In genomic region chr1:34818862-34819261, GRCh38 we compare ENCODE assay signal across 3 cellular contexts.
TF ChIP-seq lines count a peak whose summit lies in the region.

No MANE protein-coding gene starts in this region.

TF ChIP-seq in A549, 52 proteins besides CTCF, POLR2A, EP300 and RAD21:
- peak; percentile 72 for TF ChIP-seq ZC3H11A (IDR thresholded peaks at IDR 0.05)

TF ChIP-seq in HEK293, 187 proteins besides CTCF, POLR2A, EP300 and RAD21 (continues in another document):
- TF ChIP-seq ZNF555 (tag by site-specific recombination; conservative IDR thresholded peaks at IDR 0.05) (peak; percentile 57), ZBTB8A (tag by site-specific recombination; IDR thresholded peaks at IDR 0.05) (peak; percentile 56), ZNF404 (tag by site-specific recombination; IDR thresholded peaks at IDR 0.05) (0 out of 2 replicates have a peak, but pooled peaks have one; percentile 24), ZNF639 (tag by site-specific recombination; IDR thresholded peaks at IDR 0.05) (0 out of 2 replicates have a peak, but pooled peaks have one; percentile 26), ZNF140 (tag by site-specific recombination; IDR thresholded peaks at IDR 0.05) (peak; percentile 82; the same call in 1 of the 2 replicates), ZNF530 (tag by site-specific recombination; IDR thresholded peaks at IDR 0.05; ENCODE audit: low read depth) (0 out of 2 replicates have a peak, but pooled peaks have one; percentile 55), ZNF433 (tag by site-specific recombination; IDR thresholded peaks at IDR 0.05; ENCODE audit: low read depth) (peak; percentile 52; the same call in 1 of the 2 replicates), ZNF560 (tag by site-specific recombination; IDR thresholded peaks at IDR 0.05; ENCODE audit: borderline replicate concordance) (peak; percentile 59), ZNF266 (tag by site-specific recombination; IDR thresholded peaks at IDR 0.05; ENCODE audit: low read depth) (peak; percentile 48; the same call in 1 of the 2 replicates), ZNF19 (tag by site-specific recombination; IDR thresholded peaks at IDR 0.05; ENCODE audit: low read depth) (0 out of 2 replicates have a peak, but pooled peaks have one; percentile 59), ZXDB (tag by site-specific recombination; IDR thresholded peaks at IDR 0.05) (peak; percentile 45; the same call in 1 of the 2 replicates), ZNF623 (tag by site-specific recombination; IDR thresholded peaks at IDR 0.05) (peak; percentile 64), ZNF394 (tag by site-specific recombination; IDR thresholded peaks at IDR 0.05; ENCODE audit: borderline replicate concordance) (peak; percentile 84), ZNF426 (tag by site-specific recombination; IDR thresholded peaks at IDR 0.05) (peak; percentile 70)
- TF ChIP-seq, protein P1, sequence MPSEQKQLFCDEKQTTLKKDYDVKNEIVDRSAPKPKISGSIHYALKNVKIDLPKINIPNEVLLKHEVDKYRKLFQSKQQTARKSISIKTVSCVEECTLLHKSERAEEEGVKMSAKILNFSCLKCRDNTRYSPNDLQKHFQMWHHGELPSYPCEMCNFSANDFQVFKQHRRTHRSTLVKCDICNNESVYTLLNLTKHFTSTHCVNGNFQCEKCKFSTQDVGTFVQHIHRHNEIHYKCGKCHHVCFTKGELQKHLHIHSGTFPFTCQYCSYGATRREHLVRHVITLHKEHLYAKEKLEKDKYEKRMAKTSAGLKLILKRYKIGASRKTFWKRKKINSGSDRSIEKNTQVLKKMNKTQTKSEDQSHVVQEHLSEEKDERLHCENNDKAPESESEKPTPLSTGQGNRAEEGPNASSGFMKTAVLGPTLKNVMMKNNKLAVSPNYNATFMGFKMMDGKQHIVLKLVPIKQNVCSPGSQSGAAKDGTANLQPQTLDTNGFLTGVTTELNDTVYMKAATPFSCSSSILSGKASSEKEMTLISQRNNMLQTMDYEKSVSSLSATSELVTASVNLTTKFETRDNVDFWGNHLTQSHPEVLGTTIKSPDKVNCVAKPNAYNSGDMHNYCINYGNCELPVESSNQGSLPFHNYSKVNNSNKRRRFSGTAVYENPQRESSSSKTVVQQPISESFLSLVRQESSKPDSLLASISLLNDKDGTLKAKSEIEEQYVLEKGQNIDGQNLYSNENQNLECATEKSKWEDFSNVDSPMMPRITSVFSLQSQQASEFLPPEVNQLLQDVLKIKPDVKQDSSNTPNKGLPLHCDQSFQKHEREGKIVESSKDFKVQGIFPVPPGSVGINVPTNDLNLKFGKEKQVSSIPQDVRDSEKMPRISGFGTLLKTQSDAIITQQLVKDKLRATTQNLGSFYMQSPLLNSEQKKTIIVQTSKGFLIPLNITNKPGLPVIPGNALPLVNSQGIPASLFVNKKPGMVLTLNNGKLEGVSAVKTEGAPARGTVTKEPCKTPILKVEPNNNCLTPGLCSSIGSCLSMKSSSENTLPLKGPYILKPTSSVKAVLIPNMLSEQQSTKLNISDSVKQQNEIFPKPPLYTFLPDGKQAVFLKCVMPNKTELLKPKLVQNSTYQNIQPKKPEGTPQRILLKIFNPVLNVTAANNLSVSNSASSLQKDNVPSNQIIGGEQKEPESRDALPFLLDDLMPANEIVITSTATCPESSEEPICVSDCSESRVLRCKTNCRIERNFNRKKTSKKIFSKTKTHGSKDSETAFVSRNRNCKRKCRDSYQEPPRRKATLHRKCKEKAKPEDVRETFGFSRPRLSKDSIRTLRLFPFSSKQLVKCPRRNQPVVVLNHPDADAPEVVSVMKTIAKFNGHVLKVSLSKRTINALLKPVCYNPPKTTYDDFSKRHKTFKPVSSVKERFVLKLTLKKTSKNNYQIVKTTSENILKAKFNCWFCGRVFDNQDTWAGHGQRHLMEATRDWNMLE (tag by site-specific recombination; conservative IDR thresholded peaks at IDR 0.05; ENCODE audit: low read depth), result peak; percentile 84
- TF ChIP-seq, protein P2, sequence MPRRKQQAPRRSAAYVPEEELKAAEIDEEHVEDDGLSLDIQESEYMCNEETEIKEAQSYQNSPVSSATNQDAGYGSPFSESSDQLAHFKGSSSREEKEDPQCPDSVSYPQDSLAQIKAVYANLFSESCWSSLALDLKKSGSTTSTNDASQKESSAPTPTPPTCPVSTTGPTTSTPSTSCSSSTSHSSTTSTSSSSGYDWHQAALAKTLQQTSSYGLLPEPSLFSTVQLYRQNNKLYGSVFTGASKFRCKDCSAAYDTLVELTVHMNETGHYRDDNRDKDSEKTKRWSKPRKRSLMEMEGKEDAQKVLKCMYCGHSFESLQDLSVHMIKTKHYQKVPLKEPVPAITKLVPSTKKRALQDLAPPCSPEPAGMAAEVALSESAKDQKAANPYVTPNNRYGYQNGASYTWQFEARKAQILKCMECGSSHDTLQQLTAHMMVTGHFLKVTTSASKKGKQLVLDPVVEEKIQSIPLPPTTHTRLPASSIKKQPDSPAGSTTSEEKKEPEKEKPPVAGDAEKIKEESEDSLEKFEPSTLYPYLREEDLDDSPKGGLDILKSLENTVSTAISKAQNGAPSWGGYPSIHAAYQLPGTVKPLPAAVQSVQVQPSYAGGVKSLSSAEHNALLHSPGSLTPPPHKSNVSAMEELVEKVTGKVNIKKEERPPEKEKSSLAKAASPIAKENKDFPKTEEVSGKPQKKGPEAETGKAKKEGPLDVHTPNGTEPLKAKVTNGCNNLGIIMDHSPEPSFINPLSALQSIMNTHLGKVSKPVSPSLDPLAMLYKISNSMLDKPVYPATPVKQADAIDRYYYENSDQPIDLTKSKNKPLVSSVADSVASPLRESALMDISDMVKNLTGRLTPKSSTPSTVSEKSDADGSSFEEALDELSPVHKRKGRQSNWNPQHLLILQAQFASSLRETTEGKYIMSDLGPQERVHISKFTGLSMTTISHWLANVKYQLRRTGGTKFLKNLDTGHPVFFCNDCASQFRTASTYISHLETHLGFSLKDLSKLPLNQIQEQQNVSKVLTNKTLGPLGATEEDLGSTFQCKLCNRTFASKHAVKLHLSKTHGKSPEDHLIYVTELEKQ (tag by site-specific recombination; IDR thresholded peaks at IDR 0.05; ENCODE audit: borderline replicate concordance), result peak; percentile 27; the same call in 1 of the 2 replicates

TF ChIP-seq in K562, 482 proteins besides CTCF, POLR2A, EP300 and RAD21:
- TF ChIP-seq RBM25 (IDR thresholded peaks at IDR 0.05; ENCODE audit: low read depth, low read length, severe bottlenecking), result peak; percentile 85
